In the genomic region with DNA sequence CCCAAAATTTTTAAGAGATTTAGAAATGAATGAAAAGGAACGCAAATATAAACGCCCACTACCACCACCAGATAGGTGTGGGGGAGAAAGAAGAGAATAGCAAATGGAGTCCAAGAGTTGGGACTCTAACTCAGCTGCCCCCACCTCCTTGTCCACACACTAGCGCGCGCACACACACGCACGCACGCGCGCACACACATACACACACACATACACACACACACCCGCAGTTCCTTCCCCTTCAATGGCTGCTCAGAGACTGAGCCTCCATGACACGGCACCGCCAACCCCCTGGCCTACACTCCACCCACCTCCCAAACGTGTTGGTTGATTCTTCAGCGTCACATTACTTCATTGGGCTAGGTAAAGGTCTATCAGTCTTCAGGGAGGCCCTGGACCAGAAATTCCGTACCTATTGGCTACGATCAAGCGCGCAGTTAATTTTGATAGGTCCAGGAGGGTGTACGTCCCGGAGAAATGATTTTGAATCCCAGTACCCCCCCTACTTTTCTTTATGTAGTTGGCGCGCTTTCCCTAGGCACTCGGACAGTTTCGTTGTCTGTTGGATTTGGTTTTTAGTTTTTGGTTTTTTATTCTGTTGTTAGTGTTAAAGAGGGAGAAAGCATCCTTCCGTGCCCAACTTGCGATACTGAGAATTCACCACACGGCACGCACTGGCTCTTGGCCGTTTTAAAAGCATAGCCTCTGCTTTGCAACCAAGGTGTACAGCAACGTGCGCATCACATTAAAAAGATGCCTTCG, we compare ENCODE assay signal across 1 cellular context.
TF ChIP-seq lines count a peak whose summit lies in the region.

ANP32E (minus strand) TSS at position 261 of the 762 bp plus-strand sequence. CDS start 326 bp downstream, outside the sequence.

TF ChIP-seq in K562, 482 proteins besides CTCF, POLR2A, EP300 and RAD21 (continued from another document and continues in another):
- TF ChIP-seq, protein P1, sequence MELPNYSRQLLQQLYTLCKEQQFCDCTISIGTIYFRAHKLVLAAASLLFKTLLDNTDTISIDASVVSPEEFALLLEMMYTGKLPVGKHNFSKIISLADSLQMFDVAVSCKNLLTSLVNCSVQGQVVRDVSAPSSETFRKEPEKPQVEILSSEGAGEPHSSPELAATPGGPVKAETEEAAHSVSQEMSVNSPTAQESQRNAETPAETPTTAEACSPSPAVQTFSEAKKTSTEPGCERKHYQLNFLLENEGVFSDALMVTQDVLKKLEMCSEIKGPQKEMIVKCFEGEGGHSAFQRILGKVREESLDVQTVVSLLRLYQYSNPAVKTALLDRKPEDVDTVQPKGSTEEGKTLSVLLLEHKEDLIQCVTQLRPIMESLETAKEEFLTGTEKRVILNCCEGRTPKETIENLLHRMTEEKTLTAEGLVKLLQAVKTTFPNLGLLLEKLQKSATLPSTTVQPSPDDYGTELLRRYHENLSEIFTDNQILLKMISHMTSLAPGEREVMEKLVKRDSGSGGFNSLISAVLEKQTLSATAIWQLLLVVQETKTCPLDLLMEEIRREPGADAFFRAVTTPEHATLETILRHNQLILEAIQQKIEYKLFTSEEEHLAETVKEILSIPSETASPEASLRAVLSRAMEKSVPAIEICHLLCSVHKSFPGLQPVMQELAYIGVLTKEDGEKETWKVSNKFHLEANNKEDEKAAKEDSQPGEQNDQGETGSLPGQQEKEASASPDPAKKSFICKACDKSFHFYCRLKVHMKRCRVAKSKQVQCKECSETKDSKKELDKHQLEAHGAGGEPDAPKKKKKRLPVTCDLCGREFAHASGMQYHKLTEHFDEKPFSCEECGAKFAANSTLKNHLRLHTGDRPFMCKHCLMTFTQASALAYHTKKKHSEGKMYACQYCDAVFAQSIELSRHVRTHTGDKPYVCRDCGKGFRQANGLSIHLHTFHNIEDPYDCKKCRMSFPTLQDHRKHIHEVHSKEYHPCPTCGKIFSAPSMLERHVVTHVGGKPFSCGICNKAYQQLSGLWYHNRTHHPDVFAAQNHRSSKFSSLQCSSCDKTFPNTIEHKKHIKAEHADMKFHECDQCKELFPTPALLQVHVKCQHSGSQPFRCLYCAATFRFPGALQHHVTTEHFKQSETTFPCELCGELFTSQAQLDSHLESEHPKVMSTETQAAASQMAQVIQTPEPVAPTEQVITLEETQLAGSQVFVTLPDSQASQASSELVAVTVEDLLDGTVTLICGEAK (IDR thresholded peaks at IDR 0.05), result 0 out of 2 replicates have a peak, but pooled peaks have one; percentile 57
- TF ChIP-seq, protein P1 (CRISPR knock-in tag; IDR thresholded peaks at IDR 0.05), result no peak
- TF ChIP-seq KDM5B (IDR thresholded peaks at IDR 0.05; ENCODE audit: insufficient replicate concordance, low read depth, low read length), result peak; percentile 98
- no peak for TF ChIP-seq TCF7L2 (IDR thresholded peaks at IDR 0.05; ENCODE audit: low read depth, low read length)
- TF ChIP-seq ELF1 (tag; IDR thresholded peaks at IDR 0.05), result peak; percentile 29; the same call in 1 of the 2 replicates
- peak; percentile 72 for TF ChIP-seq EGR1 (conservative IDR thresholded peaks at IDR 0.05)
- TF ChIP-seq ZNF398 (CRISPR knock-in tag; IDR thresholded peaks at IDR 0.05), result no peak
- TF ChIP-seq ZNF143 (CRISPR knock-in tag; IDR thresholded peaks at IDR 0.05), result no peak
- TF ChIP-seq POLR2B (IDR thresholded peaks at IDR 0.05; ENCODE audit: low read depth, partially characterized antibody), result peak; percentile 98
- 0 out of 2 replicates have a peak, but pooled peaks have one; percentile 26 for TF ChIP-seq MTA2 (IDR thresholded peaks at IDR 0.05; ENCODE audit: low read depth)
- TF ChIP-seq ETV6 (IDR thresholded peaks at IDR 0.05; ENCODE audit: borderline replicate concordance in 1 of 2, low read depth in 2 of 2, low read length in 1 of 2), result no peak
- TF ChIP-seq ETV6 (CRISPR knock-in tag; IDR thresholded peaks at IDR 0.05; ENCODE audit: borderline replicate concordance), result 0 out of 2 replicates have a peak, but pooled peaks have one; percentile 17
- no peak for TF ChIP-seq PCBP1 (IDR thresholded peaks at IDR 0.05; ENCODE audit: low read depth, low read length, poor library complexity, severe bottlenecking)
- no peak for TF ChIP-seq ERF (CRISPR knock-in tag; IDR thresholded peaks at IDR 0.05)
- peak; percentile 38 for TF ChIP-seq ESRRA (IDR thresholded peaks at IDR 0.05; ENCODE audit: borderline replicate concordance, low read depth)
- TF ChIP-seq SNIP1 (IDR thresholded peaks at IDR 0.05; ENCODE audit: low read depth), result no peak
- peak; percentile 16; the same call in 1 of the 2 replicates for TF ChIP-seq ZNF589 (CRISPR knock-in tag; IDR thresholded peaks at IDR 0.05; ENCODE audit: low read depth)
- peak; percentile 96 for TF ChIP-seq OTX1 (CRISPR knock-in tag; IDR thresholded peaks at IDR 0.05)
- TF ChIP-seq ZNF431 (CRISPR knock-in tag; IDR thresholded peaks at IDR 0.05), result no peak
- TF ChIP-seq ZNF347 (CRISPR knock-in tag; IDR thresholded peaks at IDR 0.05; ENCODE audit: low read depth), result no peak
- peak; percentile 14; the same call in 1 of the 2 replicates for TF ChIP-seq TRIM28 (IDR thresholded peaks at IDR 0.05)
- TF ChIP-seq GABPB2 (CRISPR knock-in tag; conservative IDR thresholded peaks at IDR 0.05), result no peak
- TF ChIP-seq CREB3L1 (IDR thresholded peaks at IDR 0.05; ENCODE audit: borderline replicate concordance, low read depth), result peak; percentile 98
- peak; percentile 60; the same call in 1 of the 2 replicates for TF ChIP-seq NCOA6 (IDR thresholded peaks at IDR 0.05)
- TF ChIP-seq MEF2D (tag; conservative IDR thresholded peaks at IDR 0.05; ENCODE audit: low read depth), result peak; percentile 12; the same call in 1 of the 2 replicates
- TF ChIP-seq ZNF134 (CRISPR knock-in tag; conservative IDR thresholded peaks at IDR 0.05), result no peak
- no peak for TF ChIP-seq SNAPC5 (CRISPR knock-in tag; IDR thresholded peaks at IDR 0.05)
- TF ChIP-seq E4F1 (CRISPR knock-in tag; IDR thresholded peaks at IDR 0.05; ENCODE audit: borderline replicate concordance), result no peak
- peak; percentile 89 for TF ChIP-seq HBP1 (CRISPR knock-in tag; IDR thresholded peaks at IDR 0.05)
- TF ChIP-seq KLF1 (tag; IDR thresholded peaks at IDR 0.05), result no peak
- no peak for TF ChIP-seq ZNF12 (CRISPR knock-in tag; IDR thresholded peaks at IDR 0.05)
- TF ChIP-seq ELF4 (CRISPR knock-in tag; IDR thresholded peaks at IDR 0.05), result peak; percentile 85; the same call in 1 of the 2 replicates
- TF ChIP-seq, protein P2, sequence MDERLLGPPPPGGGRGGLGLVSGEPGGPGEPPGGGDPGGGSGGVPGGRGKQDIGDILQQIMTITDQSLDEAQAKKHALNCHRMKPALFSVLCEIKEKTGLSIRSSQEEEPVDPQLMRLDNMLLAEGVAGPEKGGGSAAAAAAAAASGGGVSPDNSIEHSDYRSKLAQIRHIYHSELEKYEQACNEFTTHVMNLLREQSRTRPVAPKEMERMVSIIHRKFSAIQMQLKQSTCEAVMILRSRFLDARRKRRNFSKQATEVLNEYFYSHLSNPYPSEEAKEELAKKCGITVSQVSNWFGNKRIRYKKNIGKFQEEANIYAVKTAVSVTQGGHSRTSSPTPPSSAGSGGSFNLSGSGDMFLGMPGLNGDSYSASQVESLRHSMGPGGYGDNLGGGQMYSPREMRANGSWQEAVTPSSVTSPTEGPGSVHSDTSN (CRISPR knock-in tag; IDR thresholded peaks at IDR 0.05; ENCODE audit: low read depth), result peak; percentile 64; the same call in 1 of the 2 replicates
- TF ChIP-seq, protein P2 (tag; conservative IDR thresholded peaks at IDR 0.05; ENCODE audit: low read depth), result peak; percentile 99
- peak; percentile 61; the same call in 1 of the 2 replicates for TF ChIP-seq GTF2A2 (tag; IDR thresholded peaks at IDR 0.05)
- no peak for TF ChIP-seq FOXA1 (IDR thresholded peaks at IDR 0.05; ENCODE audit: borderline replicate concordance)
- peak; percentile 37 for TF ChIP-seq SAP30 (IDR thresholded peaks at IDR 0.05; ENCODE audit: borderline replicate concordance, insufficient read depth, low read depth, low read length, poor library complexity, severe bottlenecking)
- TF ChIP-seq SP2 (IDR thresholded peaks at IDR 0.05; ENCODE audit: extremely low read depth, low read depth, low read length, poor library complexity, severe bottlenecking), result peak; percentile 86
- TF ChIP-seq NFYB (IDR thresholded peaks at IDR 0.05; ENCODE audit: extremely low read depth, insufficient read length), result peak; percentile 100
- no peak for TF ChIP-seq ARHGAP35 (IDR thresholded peaks at IDR 0.05; ENCODE audit: partially characterized antibody)
